Comparison of ENCODE assay signal across 10 cellular contexts in genomic region chr5:136328097-136328496, GRCh38. TPM values are rescaled to one million over a fixed set of nuclear protein-coding genes. Genes with fewer than 3 reads are reported as not detected.
"Had no signal": no experiment of that assay in that cellular context is flagged by ENCODE, and none has a peak within 500 bp of the region (broad histone marks: within the 10 kb centered on the region; RNA-seq: fewer than 3 reads in every experiment).

No MANE protein-coding gene starts in this region.

- H3K4me3 ChIP-seq: HAP-1 had no signal

- H3K4me1 ChIP-seq: HAP-1 had no signal

- ATAC-seq: HCT116, HepG2 had no signal

- H3K27ac ChIP-seq: HL-60 had no signal

- H3K36me3 ChIP-seq: HAP-1 had no signal

- H3K4me1 Mint-ChIP-seq: IgD-negative memory B cell had no signal

- H3K36me3 Mint-ChIP-seq: IgD-negative memory B cell had no signal

- H3K9me3 ChIP-seq: HAP-1 had no signal

- DNase-seq: GOT3, H7, KBM-7 had no signal

- H3K4me3 Mint-ChIP-seq: IgD-negative memory B cell had no signal

RNA-seq across cellular contexts. Expression of gene TRPC7, which starts 37.2 kb away (rescaled TPM):
- total RNA-seq: H4, HepG2, HT1080 had no signal
- polyA plus RNA-seq: HepG2, IgD-negative memory B cell had no signal
